In genomic region chr6:44730771-44731391, GRCh38 we compare ENCODE assay signal across 17 cellular contexts.
DNase-seq lines count a peak whose midpoint lies in the region; ATAC-seq, FAIRE-seq and TF ChIP-seq lines count a peak whose summit lies in the region.
"Had no signal": no experiment of that assay in that cellular context is flagged by ENCODE, and none has a peak within 500 bp of the region (broad histone marks: within the 10 kb centered on the region; RNA-seq: fewer than 3 reads in every experiment).

No MANE protein-coding gene starts in this region.

- no peak overlapping the region for H3K4me3 ChIP-seq in esophagus squamous epithelium
- H3K4me3 ChIP-seq in kidney (ENCODE audit: low read length in 2 of 2), result no peak overlapping the region
- H3K4me3 ChIP-seq: spleen, uterus had no signal

- DNase-seq in AG20443 (ENCODE audit: low spot score) (peak; percentile 33), LoVo (ENCODE audit: low spot score) (peak; percentile 61), esophagus squamous epithelium (lab: John Stamatoyannopoulos, UW) (no peak), kidney (no peak)
- DNase-seq in activated CD4-positive, alpha-beta T cell treated with anti-CD3 and anti-CD28 coated beads for 48 hours, result no peak
- DNase-seq: activated T-cell treated with anti-CD3 and anti-CD28 coated beads, Interleukin-2, amount 50 U/mL, for 4 hours; CD4-positive, CD25-positive, alpha-beta regulatory T cell; naive thymus-derived CD4-positive, alpha-beta T cell; NCI-H1417 treated with DMSO at 0.1 percent for 48 hours; NCI-H69; spleen; uterus had no signal

- H3K9me3 ChIP-seq in esophagus squamous epithelium (no peaks in the 10 kb centered on the region), kidney (ENCODE audit: control insufficient read depth in 1 of 2, low read length in 2 of 2) (no peaks in the 10 kb centered on the region)
- H3K9me3 ChIP-seq: spleen, uterus had no signal

- no peak for ATAC-seq in HG02852 (IDR thresholded peaks at IDR 0.05; ENCODE audit: unreplicated experiment)
- ATAC-seq: activated T-cell treated with anti-CD3 and anti-CD28 coated beads, Interleukin-2, amount 50 U/mL, for 4 hours; naive thymus-derived CD4-positive, alpha-beta T cell; Right ventricle myocardium inferior had no signal

- peak overlapping the region in 2 of 3 experiments; percentile 42 to 54 for H3K27ac Mint-ChIP-seq in nephron
- H3K27ac Mint-ChIP-seq: naive thymus-derived CD4-positive, alpha-beta T cell had no signal

- H3K9me3 Mint-ChIP-seq in nephron, result no peaks in the 10 kb centered on the region
- H3K9me3 Mint-ChIP-seq: activated T-cell treated with anti-CD3 and anti-CD28 coated beads, Interleukin-2, amount 50 U/mL, for 4 hours; CD4-positive, CD25-positive, alpha-beta regulatory T cell; naive thymus-derived CD4-positive, alpha-beta T cell had no signal

- no peaks in the 10 kb centered on the region for H3K27me3 ChIP-seq in esophagus squamous epithelium
- H3K27me3 ChIP-seq: spleen, uterus had no signal

- intact Hi-C loops in esophagus squamous epithelium (cut with DNase I), result no loop called here
- intact Hi-C loops in kidney (cut with DNase I), result no loop called here

- FAIRE-seq in endometrium (lab: Jason Lieb, UNC), result peak; percentile 50
- no peak for FAIRE-seq in kidney (lab: Jason Lieb, UNC)

- H3K36me3 ChIP-seq in esophagus squamous epithelium (no peaks in the 10 kb centered on the region), kidney (ENCODE audit: control insufficient read depth in 1 of 2, insufficient read depth in 2 of 2, low read length in 2 of 2) (no peaks in the 10 kb centered on the region)
- H3K36me3 ChIP-seq: spleen, uterus had no signal

- H3K27me3 Mint-ChIP-seq in nephron (ENCODE audit: low read depth), result peaks cover 35% of the 10 kb centered on the region

- H3K4me1 ChIP-seq in esophagus squamous epithelium (no peaks in the 10 kb centered on the region), kidney (ENCODE audit: control insufficient read depth in 1 of 2, insufficient read depth in 1 of 2, low read depth in 1 of 2, low read length in 2 of 2) (no peaks in the 10 kb centered on the region)
- H3K4me1 ChIP-seq: spleen, uterus had no signal

- H3K9ac ChIP-seq in kidney (ENCODE audit: low read length in 2 of 2), result no peak overlapping the region

- H3K36me3 Mint-ChIP-seq in nephron (ENCODE audit: low read depth), result no peaks in the 10 kb centered on the region
- H3K36me3 Mint-ChIP-seq: brain; CD4-positive, CD25-positive, alpha-beta regulatory T cell had no signal

- H3K4me3 Mint-ChIP-seq in nephron, result peak overlapping the region in 1 of 3 experiments; percentile 1
- H3K4me3 Mint-ChIP-seq: activated T-cell treated with anti-CD3 and anti-CD28 coated beads, Interleukin-2, amount 50 U/mL, for 4 hours; CD4-positive, CD25-positive, alpha-beta regulatory T cell; naive thymus-derived CD4-positive, alpha-beta T cell had no signal

- no peak for TF ChIP-seq POLR2A in esophagus squamous epithelium (IDR thresholded peaks at IDR 0.05)

- TF ChIP-seq CTCF in nephron (IDR thresholded peaks at IDR 0.05; ENCODE audit: unreplicated experiment in 3 of 3) (no peak), esophagus squamous epithelium (IDR thresholded peaks at IDR 0.05) (no peak), kidney (IDR thresholded peaks at IDR 0.05; ENCODE audit: borderline replicate concordance, extremely low read depth, insufficient read depth) (no peak)

- 61 to 67% methylated on average over 7 of the region's 7 CpGs for WGBS in esophagus squamous epithelium, 2 donors

- H3K27ac ChIP-seq in esophagus squamous epithelium (no peak overlapping the region), kidney (ENCODE audit: low read depth in 2 of 2, low read length in 2 of 2) (no peak overlapping the region)
- H3K27ac ChIP-seq: spleen, uterus had no signal

- peaks cover 39% of the 10 kb centered on the region for H3K4me1 Mint-ChIP-seq in nephron
- H3K4me1 Mint-ChIP-seq: CD4-positive, CD25-positive, alpha-beta regulatory T cell; naive thymus-derived CD4-positive, alpha-beta T cell had no signal

Comparison
In these comparisons a context has a peak if more than half of its experiments do, and no peak if none do; other contexts are left out.
1. DNase-seq: peak in AG20443 (single experiment) and LoVo (single experiment); none in activated CD4-positive, alpha-beta T cell treated with anti-CD3 and anti-CD28 coated beads for 48 hours (single experiment), esophagus squamous epithelium (single experiment) and kidney (single experiment).